ENCODE assay signal across 9 cellular contexts in genomic region chr6:111989743-111990142, GRCh38.
A peak's percentile ranks its signal among the peaks of the same experiment; 100 is the strongest.
DNase-seq lines count a peak whose midpoint lies in the region; ATAC-seq and TF ChIP-seq lines count a peak whose summit lies in the region.
"Had no signal": no experiment of that assay in that cellular context is flagged by ENCODE, and none has a peak within 500 bp of the region (broad histone marks: within the 10 kb centered on the region; RNA-seq: fewer than 3 reads in every experiment).

No MANE protein-coding gene starts in this region.

- no peaks in the 10 kb centered on the region for H3K27me3 ChIP-seq in CD8-positive, alpha-beta T cell (ENCODE audit: insufficient read depth, low read length)
- H3K27me3 ChIP-seq in uterus = no peaks in the 10 kb centered on the region

- H3K4me3 ChIP-seq in CD8-positive, alpha-beta T cell (ENCODE audit: low read depth, low read length) = no peak overlapping the region
- no peak overlapping the region for H3K4me3 ChIP-seq in uterus

- intact Hi-C loops in CD8-positive, alpha-beta T cell (cut with DNase I, micrococcal nuclease) = loop anchor here in 1 of 2 experiments (1.0 to 5.0 kb wide), 2 partner anchors 16 to 32 kb away; no protein-coding TSS in a partner anchor
- intact Hi-C loops in uterus (cut with DNase I; ENCODE audit: low total_unique reads) = no loop called here

- ATAC-seq in CD8-positive, alpha-beta T cell = peak; percentile 83
- ATAC-seq in GM19043 (IDR thresholded peaks at IDR 0.05; ENCODE audit: low read depth, unreplicated experiment) (peak; percentile 48), HG03135 (IDR thresholded peaks at IDR 0.05; ENCODE audit: unreplicated experiment) (peak; percentile 42), GM18858 (IDR thresholded peaks at IDR 0.05; ENCODE audit: unreplicated experiment) (no peak), GM19463 (IDR thresholded peaks at IDR 0.05; ENCODE audit: unreplicated experiment) (no peak)

- no peak for TF ChIP-seq CTCF in CD8-positive, alpha-beta T cell (IDR thresholded peaks at IDR 0.05)
- TF ChIP-seq CTCF in uterus (IDR thresholded peaks at IDR 0.05) = no peak

- H3K4me1 ChIP-seq in CD8-positive, alpha-beta T cell (ENCODE audit: insufficient read depth, low read length) = peaks cover 81% of the 10 kb centered on the region
- no peaks in the 10 kb centered on the region for H3K4me1 ChIP-seq in uterus

- no peaks in the 10 kb centered on the region for H3K36me3 ChIP-seq in CD8-positive, alpha-beta T cell (ENCODE audit: insufficient read depth, low read length)
- no peaks in the 10 kb centered on the region for H3K36me3 ChIP-seq in uterus

- in situ Hi-C loops in KBM-7 (cut with MboI; ENCODE audit: low pct_unique_long_range_greater_than_20kb, low sequenced_read_pairs) = no loop called here

- POLR2A ChIA-PET in CD8-positive, alpha-beta T cell (lab: Charles Lee) = interaction anchor here (0.8 to 1.8 kb wide), 13 partner anchors 9 to 280 kb away, joined by 3 to 13 read pairs (median 4); partner anchors contain the start of gene FYN

- no peaks in the 10 kb centered on the region for H3K36me3 Mint-ChIP-seq in CD8-positive, alpha-beta T cell
- peaks cover 9% of the 10 kb centered on the region for H3K36me3 Mint-ChIP-seq in activated naive CD8-positive, alpha-beta T cell

- peak overlapping the region; percentile 31 for H3K27ac ChIP-seq in CD8-positive, alpha-beta T cell (ENCODE audit: low read depth, low read length)
- H3K27ac ChIP-seq in uterus = no peak overlapping the region

- TF ChIP-seq POLR2A in uterus (IDR thresholded peaks at IDR 0.05) = no peak

- no peaks in the 10 kb centered on the region for H3K9me3 Mint-ChIP-seq in CD8-positive, alpha-beta T cell
- no peaks in the 10 kb centered on the region for H3K9me3 Mint-ChIP-seq in activated naive CD8-positive, alpha-beta T cell (ENCODE audit: low read depth)

- peak overlapping the region; percentile 37 for H3K4me3 Mint-ChIP-seq in CD8-positive, alpha-beta T cell
- peak overlapping the region; percentile 55 for H3K4me3 Mint-ChIP-seq in activated naive CD8-positive, alpha-beta T cell

- H3K9me3 ChIP-seq in CD8-positive, alpha-beta T cell (ENCODE audit: low read length) = no peaks in the 10 kb centered on the region
- no peaks in the 10 kb centered on the region for H3K9me3 ChIP-seq in uterus

- no peaks in the 10 kb centered on the region for H3K27me3 Mint-ChIP-seq in CD8-positive, alpha-beta T cell (ENCODE audit: low read depth)
- H3K27me3 Mint-ChIP-seq in activated naive CD8-positive, alpha-beta T cell = no peaks in the 10 kb centered on the region

- CTCF ChIA-PET in CD8-positive, alpha-beta T cell (lab: Charles Lee) = interaction anchor here (0.8 to 2.6 kb wide), 8 partner anchors 12 to 293 kb away, joined by 3 to 14 read pairs (median 3); no protein-coding TSS in a partner anchor

- peak in 3 of 7 experiments; percentile 28 to 44 (median 37) for DNase-seq in CD8-positive, alpha-beta T cell
- no peak for DNase-seq in KBM-7
- no peak for DNase-seq in uterus
- DNase-seq: activated effector memory CD4-positive, alpha-beta T cell treated with anti-CD3 and anti-CD28 coated beads, Interleukin-2, amount 50 U/mL, for 16 hours had no signal

- H3K4me1 Mint-ChIP-seq in CD8-positive, alpha-beta T cell (ENCODE audit: low read depth) = peaks cover 93% of the 10 kb centered on the region
- H3K4me1 Mint-ChIP-seq in activated naive CD8-positive, alpha-beta T cell (ENCODE audit: low read depth) = peaks cover 98% of the 10 kb centered on the region

- H3K27ac Mint-ChIP-seq in CD8-positive, alpha-beta T cell = peak overlapping the region; percentile 92
- H3K27ac Mint-ChIP-seq in activated naive CD8-positive, alpha-beta T cell = peak overlapping the region; percentile 94

Comparison
In these comparisons a context has a peak if more than half of its experiments do, and no peak if none do; other contexts are left out.
1. ATAC-seq: peak in CD8-positive, alpha-beta T cell (single experiment), GM19043 (single experiment) and HG03135 (single experiment); none in GM18858 (single experiment) and GM19463 (single experiment).